Comparison of ENCODE assay signal across 10 cellular contexts in genomic region chr12:108939594-108939993, GRCh38. TPM values are rescaled to one million over a fixed set of nuclear protein-coding genes. Genes with fewer than 3 reads are reported as not detected.
DNase-seq lines count a peak whose midpoint lies in the region; ATAC-seq, FAIRE-seq and TF ChIP-seq lines count a peak whose summit lies in the region.
"Had no signal": no experiment of that assay in that cellular context is flagged by ENCODE, and none has a peak within 500 bp of the region (broad histone marks: within the 10 kb centered on the region; RNA-seq: fewer than 3 reads in every experiment).

No MANE protein-coding gene starts in this region.

- no peak overlapping the region for H3K27ac ChIP-seq in pancreas

- H3K4me1 ChIP-seq in pancreas, result no peaks in the 10 kb centered on the region

- no peaks in the 10 kb centered on the region for H3K9me3 ChIP-seq in pancreas

- FAIRE-seq in bronchial epithelial cell (lab: Jason Lieb, UNC), result no peak
- FAIRE-seq in pancreas (lab: Jason Lieb, UNC), result no peak

- ATAC-seq in activated CD4-positive, CD25-positive, alpha-beta regulatory T cell treated with anti-CD3 and anti-CD28 coated beads, Interleukin-2, amount 50 U/mL, for 24 hours, result peak; percentile 64 to 68
- peak in 3 of 4 donors; percentile 54 to 73 (median 57) for ATAC-seq in pancreas

- H3K36me3 ChIP-seq in bronchial epithelial cell (ENCODE audit: control insufficient read depth, insufficient read depth, low read length) (no peaks in the 10 kb centered on the region), pancreas (no peaks in the 10 kb centered on the region)

- H3K27me3 ChIP-seq in bronchial epithelial cell (ENCODE audit: control insufficient read depth, insufficient read depth, low read length) (no peaks in the 10 kb centered on the region), pancreas (no peaks in the 10 kb centered on the region)

- 63 to 77% methylated on average over 1 of the region's 1 CpG for WGBS in pancreas, 2 donors

- intact Hi-C loops in pancreas (cut with DNase I), result no loop called here

- no peak for DNase-seq in activated CD4-positive, CD25-positive, alpha-beta regulatory T cell (lab: John Stamatoyannopoulos, UW)
- DNase-seq in LNCaP clone FGC (ENCODE audit: low read depth), result peak; percentile 26
- peak; percentile 63 for DNase-seq in bronchial epithelial cell (ENCODE audit: low read depth)
- no peak for DNase-seq in pancreas
- no peak for DNase-seq in activated gamma-delta T cell treated with Interleukin-2 at 50 U/mL for 16 hours
- no peak for DNase-seq in ureter (ENCODE audit: low spot score)
- no peak for DNase-seq in D341Med (ENCODE audit: low spot score)

- TF ChIP-seq CTCF in LNCaP clone FGC (IDR thresholded peaks at IDR 0.05; ENCODE audit: control insufficient read depth, extremely low read depth, insufficient read depth) (no peak), bronchial epithelial cell (IDR thresholded peaks at IDR 0.05; ENCODE audit: insufficient read depth, low read length, severe bottlenecking) (no peak), pancreas (IDR thresholded peaks at IDR 0.05) (no peak)

- H3K4me3 ChIP-seq in LNCaP clone FGC (ENCODE audit: low read depth, low read length) (no peak overlapping the region), bronchial epithelial cell (ENCODE audit: low read depth, low read length) (no peak overlapping the region), pancreas (no peak overlapping the region)

RNA-seq across cellular contexts. Expression of gene DAO, which starts 59.7 kb away (rescaled TPM):
- total RNA-seq in bronchial epithelial cell (not detected in 2 replicates), pancreas (not detected), ureter (not detected)
- polyA plus RNA-seq in pancreas, result not detected
- total RNA-seq: HT1080, pulmonary artery endothelial cell had no signal

Comparison
In these comparisons a context has a peak if more than half of its experiments do, and no peak if none do; other contexts are left out.
1. DNase-seq: peak in LNCaP clone FGC (single experiment) and bronchial epithelial cell (single experiment); none in activated CD4-positive, CD25-positive, alpha-beta regulatory T cell (0 of 4), pancreas (0 of 6), activated gamma-delta T cell treated with Interleukin-2 at 50 U/mL for 16 hours (single experiment), ureter (single experiment) and D341Med (single experiment).